26 cellular contexts compared by ENCODE assay signal in genomic region chr6:50305660-50306059, GRCh38.
DNase-seq lines count a peak whose midpoint lies in the region; ATAC-seq, FAIRE-seq and TF ChIP-seq lines count a peak whose summit lies in the region.
"Had no signal": no experiment of that assay in that cellular context is flagged by ENCODE, and none has a peak within 500 bp of the region (broad histone marks: within the 10 kb centered on the region; RNA-seq: fewer than 3 reads in every experiment).

No MANE protein-coding gene starts in this region.

- no peaks in the 10 kb centered on the region for H4K20me1 ChIP-seq in PC-9 (ENCODE audit: insufficient read depth)

- H3K4me3 Mint-ChIP-seq in CD4-positive, alpha-beta T cell: no peak overlapping the region
- H3K4me3 Mint-ChIP-seq: activated CD8-positive, alpha-beta memory T cell treated with anti-CD3 and anti-CD28 coated beads, Interleukin-2, amount 10 ng/mL, durations not matched to agents 7 days and 5 days; CD8-positive, alpha-beta T cell; HFFc6; stimulated activated naive B cell treated with anti-CD40 and anti-IgM and Interleukin-4, amounts not matched to agents 10 μg/mL and 1 μg/mL and 100 μg/mL, for 72 hours; T-helper 1 cell treated with Interleukin-12 subunit alpha and Interleukin-12 subunit beta and Interleukin-4 antibody, amounts not matched to agents 30 μg/mL and 1 μg/mL, for 36 hours had no signal

- no peak overlapping the region for H3K4me2 ChIP-seq in PC-9

- no peaks in the 10 kb centered on the region for H3K36me3 Mint-ChIP-seq in CD4-positive, alpha-beta T cell (ENCODE audit: low read depth)
- H3K36me3 Mint-ChIP-seq: activated CD8-positive, alpha-beta memory T cell treated with anti-CD3 and anti-CD28 coated beads, Interleukin-2, amount 10 ng/mL, durations not matched to agents 7 days and 5 days; activated naive CD4-positive, alpha-beta T cell treated with anti-CD3 and anti-CD28 coated beads, Interleukin-2, amount 50 U/mL, for 72 hours; CD8-positive, alpha-beta T cell; stimulated activated naive B cell treated with anti-CD40 and anti-IgM and Interleukin-4, amounts not matched to agents 10 μg/mL and 1 μg/mL and 100 μg/mL, for 72 hours had no signal

- FAIRE-seq in D721Med (lab: Jason Lieb, UNC): no peak
- FAIRE-seq: GM12891, GM19239, keratinocyte had no signal

- no TSS peak for BruUV-seq in PC-9 (replicated peaks; lab: Mats Ljungman, UMichigan)

- TF ChIP-seq CTCF in D721Med (IDR thresholded peaks at IDR 0.05; ENCODE audit: insufficient read depth, missing control alignments): no peak
- no peak for TF ChIP-seq CTCF in PC-9 (conservative IDR thresholded peaks at IDR 0.05)
- TF ChIP-seq CTCF in CD4-positive, alpha-beta T cell (IDR thresholded peaks at IDR 0.05): no peak

- no peak overlapping the region for H3K4me3 ChIP-seq in PC-9
- H3K4me3 ChIP-seq: gastroesophageal sphincter, testis had no signal

- no peaks in the 10 kb centered on the region for H3K27me3 Mint-ChIP-seq in CD4-positive, alpha-beta T cell
- H3K27me3 Mint-ChIP-seq: activated CD8-positive, alpha-beta memory T cell treated with anti-CD3 and anti-CD28 coated beads, Interleukin-2, amount 10 ng/mL, durations not matched to agents 7 days and 5 days; stimulated activated naive B cell treated with anti-CD40 and anti-IgM and Interleukin-4, amounts not matched to agents 10 μg/mL and 1 μg/mL and 100 μg/mL, for 72 hours had no signal

- no peaks in the 10 kb centered on the region for H3K9me3 ChIP-seq in PC-9 (ENCODE audit: insufficient read depth, low read depth)
- no peaks in the 10 kb centered on the region for H3K9me3 ChIP-seq in CD4-positive, alpha-beta T cell (ENCODE audit: control insufficient read depth, low read length)
- H3K9me3 ChIP-seq: testis had no signal

- no peak overlapping the region for H3K27ac ChIP-seq in PC-9
- H3K27ac ChIP-seq in CD4-positive, alpha-beta T cell (ENCODE audit: low read depth, low read length): no peak overlapping the region
- H3K27ac ChIP-seq: gastroesophageal sphincter, testis had no signal

- H3K4me1 ChIP-seq in PC-9 (replicated peaks; ENCODE audit: insufficient read depth): no peaks in the 10 kb centered on the region
- H3K4me1 ChIP-seq: gastroesophageal sphincter, testis had no signal

- no peak overlapping the region for H2AFZ ChIP-seq in PC-9

- H3K4me1 Mint-ChIP-seq in CD4-positive, alpha-beta T cell (ENCODE audit: low read depth): no peaks in the 10 kb centered on the region
- H3K4me1 Mint-ChIP-seq: activated CD8-positive, alpha-beta memory T cell treated with anti-CD3 and anti-CD28 coated beads, Interleukin-2, amount 10 ng/mL, durations not matched to agents 7 days and 5 days; stimulated activated naive B cell treated with anti-CD40 and anti-IgM and Interleukin-4, amounts not matched to agents 10 μg/mL and 1 μg/mL and 100 μg/mL, for 72 hours had no signal

- no peaks in the 10 kb centered on the region for H3F3A ChIP-seq in PC-9 (ENCODE audit: insufficient read depth, low read depth)

- no peaks in the 10 kb centered on the region for H3K79me2 ChIP-seq in PC-9 (ENCODE audit: low read depth)

- no peaks in the 10 kb centered on the region for H3K9me2 ChIP-seq in PC-9 (ENCODE audit: insufficient read depth)

- in situ Hi-C loops in Caki2 (cut with HindIII; ENCODE audit: low pct_unique_long_range_greater_than_20kb, low sequenced_read_pairs): no loop called here

- CTCF ChIA-PET in PC-9 (lab: Charles Lee): no interaction called here
- CTCF ChIA-PET in CD4-positive, alpha-beta T cell (lab: Charles Lee): no interaction called here

- intact Hi-C loops in PC-9 (cut with micrococcal nuclease; ENCODE audit: unreplicated experiment): no loop called here
- intact Hi-C loops in CD4-positive, alpha-beta T cell (cut with DNase I, micrococcal nuclease): no loop called here

- ATAC-seq in GM18502 (IDR thresholded peaks at IDR 0.05; ENCODE audit: poor library complexity, unreplicated experiment): no peak
- ATAC-seq in CD4-positive, alpha-beta T cell (ENCODE audit: poor library complexity): no peak
- ATAC-seq: activated CD8-positive, alpha-beta memory T cell treated with anti-CD3 and anti-CD28 coated beads, Interleukin-2, amount 10 ng/mL, durations not matched to agents 7 days and 5 days; CD8-positive, alpha-beta T cell; gastroesophageal sphincter; stimulated activated naive B cell treated with anti-CD40 and anti-IgM and Interleukin-4, amounts not matched to agents 10 μg/mL and 1 μg/mL and 100 μg/mL, for 72 hours had no signal

- H3K36me3 ChIP-seq in PC-9 (ENCODE audit: low read depth): no peaks in the 10 kb centered on the region
- H3K36me3 ChIP-seq: gastroesophageal sphincter had no signal

- DNase-seq in Caki2 (ENCODE audit: low read depth) (peak; percentile 1), LHCN-M2 (ENCODE audit: low read depth) (peak; percentile 0), SW480 (ENCODE audit: low spot score) (peak; percentile 0), kidney tubule cell (ENCODE audit: low spot score) (peak; percentile 62), D721Med (ENCODE audit: insufficient read length, low spot score) (no peak), PC-9 (no peak)
- no peak for DNase-seq in CD4-positive, alpha-beta T cell
- DNase-seq: activated CD4-positive, alpha-beta T cell treated with anti-CD3 and anti-CD28 coated beads for 48 hours; activated CD8-positive, alpha-beta memory T cell treated with anti-CD3 and anti-CD28 coated beads, Interleukin-2, amount 10 ng/mL, durations not matched to agents 7 days and 5 days; CD8-positive, alpha-beta T cell; DMS79 treated with DMSO at 0.1 percent for 48 hours; HFFc6; hypothalamus; NCI-H2227 treated with DMSO at 0.1 percent for 48 hours; NCI-H748 treated with DMSO at 0.1 percent for 48 hours; nucleus accumbens; stimulated activated CD4-positive, alpha-beta T cell treated with anti-CD3 and anti-CD28 coated beads, Interleukin-2, amount 100 ng/mL, for 48 hours; stimulated activated naive B cell treated with anti-CD40 and anti-IgM and Interleukin-4, amounts not matched to agents 10 μg/mL and 1 μg/mL and 100 μg/mL, for 72 hours; testis had no signal

- H3K9me3 Mint-ChIP-seq in CD4-positive, alpha-beta T cell: peaks cover 7% of the 10 kb centered on the region

- POLR2A ChIA-PET in PC-9 (lab: Charles Lee; ENCODE audit: unreplicated experiment): no interaction called here
- POLR2A ChIA-PET in CD4-positive, alpha-beta T cell (lab: Charles Lee): no interaction called here

- H3K27me3 ChIP-seq in PC-9 (ENCODE audit: insufficient read depth, low read depth): no peaks in the 10 kb centered on the region
- H3K27me3 ChIP-seq in CD4-positive, alpha-beta T cell (ENCODE audit: control insufficient read depth, insufficient read depth, low read length): no peaks in the 10 kb centered on the region
- H3K27me3 ChIP-seq: gastroesophageal sphincter, testis had no signal

- H3K27ac Mint-ChIP-seq in CD4-positive, alpha-beta T cell: no peak overlapping the region
- H3K27ac Mint-ChIP-seq: activated CD8-positive, alpha-beta memory T cell treated with anti-CD3 and anti-CD28 coated beads, Interleukin-2, amount 10 ng/mL, durations not matched to agents 7 days and 5 days; activated naive CD4-positive, alpha-beta T cell treated with anti-CD3 and anti-CD28 coated beads, Interleukin-2, amount 50 U/mL, for 72 hours; CD8-positive, alpha-beta T cell; HFFc6; stimulated activated naive B cell treated with anti-CD40 and anti-IgM and Interleukin-4, amounts not matched to agents 10 μg/mL and 1 μg/mL and 100 μg/mL, for 72 hours; T-helper 1 cell treated with Interleukin-12 subunit alpha and Interleukin-12 subunit beta and Interleukin-4 antibody, amounts not matched to agents 30 μg/mL and 1 μg/mL, for 36 hours had no signal

Comparison
In these comparisons a context has a peak if more than half of its experiments do, and no peak if none do; other contexts are left out.
1. DNase-seq: peak in Caki2 (single experiment), LHCN-M2 (single experiment), SW480 (single experiment) and kidney tubule cell (single experiment); none in D721Med (single experiment), PC-9 (0 of 2) and CD4-positive, alpha-beta T cell (0 of 10).